In genomic region chr17:12665263-12666210, GRCh38 we compare ENCODE assay signal across 9 cellular contexts. TPM values are rescaled to one million over a fixed set of nuclear protein-coding genes. Genes with fewer than 3 reads are reported as not detected.
DNase-seq lines count a peak whose midpoint lies in the region; ATAC-seq, FAIRE-seq and TF ChIP-seq lines count a peak whose summit lies in the region.
"Had no signal": no experiment of that assay in that cellular context is flagged by ENCODE, and none has a peak within 500 bp of the region (broad histone marks: within the 10 kb centered on the region; RNA-seq: fewer than 3 reads in every experiment).

MYOCD (plus strand) TSS chr17:12665890; CDS start chr17:12666189, 299 bp downstream.

- no peak for FAIRE-seq in HepG2 (lab: Jason Lieb, UNC)

- TF ChIP-seq CTCF in HepG2 (CRISPR knock-in tag; IDR thresholded peaks at IDR 0.05) = no peak
- no peak for TF ChIP-seq CTCF in upper lobe of left lung (IDR thresholded peaks at IDR 0.05)

- intact Hi-C loops in HepG2 (cut with micrococcal nuclease; ENCODE audit: unreplicated experiment) = loop anchor here (5.0 kb wide), 1 partner anchor 483 kb away; no protein-coding TSS in a partner anchor

- no peak for TF ChIP-seq RAD21 in HepG2 (CRISPR knock-in tag; IDR thresholded peaks at IDR 0.05)

- POLR2A ChIA-PET in HepG2 (lab: Yijun Ruan, JAX) = no interaction called here

- in situ Hi-C loops in HepG2 (cut with HindIII; ENCODE audit: extremely low pct_ligation_motif_present, low pct_unique_long_range_greater_than_20kb) = loop anchor here (5.0 kb wide), 2 partner anchors 408 to 483 kb away; no protein-coding TSS in a partner anchor

- no peaks in the 10 kb centered on the region for H4K20me1 ChIP-seq in HepG2 (ENCODE audit: insufficient read depth, low read length)

- H2AFZ ChIP-seq in HepG2 (ENCODE audit: low read length) = no peak within 1 kb of the TSS

- ATAC-seq in HepG2 (no peak), upper lobe of left lung (ENCODE audit: low FRiP score in 2 of 2) (peak in 1 of 2 donors; percentile 74), HG02610 (IDR thresholded peaks at IDR 0.05; ENCODE audit: unreplicated experiment) (no peak)

- no peak for TF ChIP-seq POLR2A in HepG2 (IDR thresholded peaks at IDR 0.05; ENCODE audit: insufficient read depth in 1 of 2, low read depth in 2 of 2, low read length in 2 of 2)
- no peak for TF ChIP-seq POLR2A in upper lobe of left lung (IDR thresholded peaks at IDR 0.05)

- no TSS peak for BruUV-seq in HepG2 (replicated peaks; lab: Mats Ljungman, UMichigan)

- no peaks in the 10 kb centered on the region for H3K9me3 ChIP-seq in HepG2 (ENCODE audit: low read length)
- no peaks in the 10 kb centered on the region for H3K9me3 ChIP-seq in upper lobe of left lung

- TF ChIP-seq EP300 in HepG2 (IDR thresholded peaks at IDR 0.05; ENCODE audit: low read depth in 2 of 2, low read length in 2 of 2) (no peak), HepG2 (CRISPR knock-in tag; IDR thresholded peaks at IDR 0.05; ENCODE audit: borderline replicate concordance) (no peak), upper lobe of left lung (IDR thresholded peaks at IDR 0.05) (no peak)

- peak within 1 kb of the TSS; percentile 71 for H3K27ac ChIP-seq in cingulate gyrus (ENCODE audit: low read depth, low read length)
- no peak within 1 kb of the TSS for H3K27ac ChIP-seq in HepG2 (ENCODE audit: extremely low read length, insufficient read depth, low read length)
- H3K27ac ChIP-seq in upper lobe of left lung = peak within 1 kb of the TSS in 2 of 4 donors; percentile 3 to 52

- H3K4me1 ChIP-seq in HepG2 (ENCODE audit: insufficient read depth, low read length) (no peaks in the 10 kb centered on the region), upper lobe of left lung (peaks cover 11 to 12% (median 12%) of the 10 kb centered on the region in 4 donors)

- no peaks in the 10 kb centered on the region for H3K79me2 ChIP-seq in HepG2 (ENCODE audit: insufficient read depth, low read length)

- H3K4me3 ChIP-seq in HepG2 (replicated peaks in 1 of 3; ENCODE audit: insufficient read depth in 1 of 3, low read depth in 2 of 3, low read length in 3 of 3) (no peak within 1 kb of the TSS), upper lobe of left lung (peak within 1 kb of the TSS in 3 of 4 donors; percentile 34 to 47 (median 47))

- peaks cover 0 to 41% of the 10 kb centered on the region in 2 experiments; a peak in 4 of 5 replicates for H3K27me3 ChIP-seq in HepG2 (ENCODE audit: control insufficient read depth in 1 of 2, insufficient read depth in 2 of 2, low read length in 2 of 2)
- peaks cover 0 to 22% (median 12%) of the 10 kb centered on the region in 4 donors for H3K27me3 ChIP-seq in upper lobe of left lung

- 27% methylated on average over 23 of the region's 78 CpGs for WGBS in HepG2 (ENCODE audit: low lambda C conversion rate)
- WGBS in upper lobe of left lung, 2 donors = 3% methylated on average over 22 to 65 of the region's 78 CpGs

- peak; percentile 25 for DNase-seq in NCI-H345 (lab: John Stamatoyannopoulos, UW)
- DNase-seq in NCI-H345 treated with DMSO at 0.1 percent for 48 hours (lab: John Stamatoyannopoulos, UW; ENCODE audit: unreplicated experiment) = no peak
- DNase-seq in HepG2 (ENCODE audit: low spot score) = no peak
- peak in 1 of 2 donors; percentile 86 for DNase-seq in upper lobe of left lung
- no peak for DNase-seq in cerebellum (ENCODE audit: low spot score)
- no peak for DNase-seq in DMS79 treated with DMSO at 0.1 percent for 48 hours (lab: John Stamatoyannopoulos, UW)
- DNase-seq: NCI-H1694 treated with DMSO at 0.1 percent for 48 hours had no signal

- no peaks in the 10 kb centered on the region for H3K36me3 ChIP-seq in HepG2 (replicated peaks in 1 of 2; ENCODE audit: control insufficient read depth in 1 of 2, insufficient read depth in 2 of 2, low read length in 2 of 2)
- H3K36me3 ChIP-seq in upper lobe of left lung = no peaks in the 10 kb centered on the region

- H3K4me2 ChIP-seq in HepG2 (ENCODE audit: low read depth, low read length) = no peak within 1 kb of the TSS

- no peak within 1 kb of the TSS for H3K9ac ChIP-seq in HepG2 (ENCODE audit: insufficient read depth, low read depth, low read length)

- CTCF ChIA-PET in HepG2 (lab: Yijun Ruan, JAX; ENCODE audit: low intra/inter-chr PET ratio, low total read pairs) = no interaction called here

TF ChIP-seq in HepG2, 621 proteins besides CTCF, POLR2A, EP300 and RAD21:
- TF ChIP-seq SMAD3 (CRISPR knock-in tag; IDR thresholded peaks at IDR 0.05) = no peak
- no peak for TF ChIP-seq SOX6 (IDR thresholded peaks at IDR 0.05)
- no peak for TF ChIP-seq SOX6 (CRISPR knock-in tag; IDR thresholded peaks at IDR 0.05)
- peak; percentile 84 for TF ChIP-seq EZH2 (conservative IDR thresholded peaks at IDR 0.05; ENCODE audit: low read depth, low read length)
- TF ChIP-seq XBP1 (CRISPR knock-in tag; IDR thresholded peaks at IDR 0.05) = no peak
TF ChIP-seq in HepG2: peak in this region for 1.

RNA-seq across cellular contexts. Expression of gene MYOCD, which starts in this region (rescaled TPM):
- total RNA-seq in HepG2 (2016; rRNA removed; fragmentation: Illumina TruSeq; extraction: Trizol) (not detected in 2 replicates), upper lobe of left lung (1 to 10 TPM in 4 of 6 donors, under 1 TPM in 2; 0.89 to 5.2 (median 1.6) TPM), cerebellum (0.27 TPM)
- not detected in 2 replicates for total RNA-seq in HepG2 (2016; cell fraction: cytosol; rRNA removed; fragmentation: Illumina TruSeq; extraction: Trizol; ENCODE audit: low read depth)
- total RNA-seq in HepG2 (2016; cell fraction: insoluble cytoplasmic fraction; rRNA removed; fragmentation: Illumina TruSeq; extraction: Trizol) = not detected in 2 replicates
- total RNA-seq in HepG2 (2016; cell fraction: membrane; rRNA removed; fragmentation: Illumina TruSeq; extraction: Trizol) = not detected in 2 replicates
- total RNA-seq in HepG2 (2016; cell fraction: nucleus; rRNA removed; fragmentation: Illumina TruSeq; extraction: Trizol) = not detected in 2 replicates
- not detected in 2 replicates for polyA plus RNA-seq in HepG2 (2011; rRNA removed)
- not detected in 2 replicates for polyA plus RNA-seq in HepG2 (2011; cell fraction: cytosol; rRNA removed)
- polyA plus RNA-seq in HepG2 (2011; cell fraction: nucleus; rRNA removed) = not detected in 2 replicates
- not detected in 2 replicates for polyA plus RNA-seq in HepG2 (2012)
- polyA plus RNA-seq in HepG2 (2016; cell fraction: cytosol; fragmentation: Illumina TruSeq; extraction: Trizol; ENCODE audit: low read depth) = not detected in 2 replicates
- polyA plus RNA-seq in HepG2 (2016; cell fraction: insoluble cytoplasmic fraction; fragmentation: Illumina TruSeq; extraction: Trizol; ENCODE audit: low read depth) = not detected in 2 replicates
- polyA plus RNA-seq in HepG2 (2016; cell fraction: membrane; fragmentation: Illumina TruSeq; extraction: Trizol; ENCODE audit: low read depth) = not detected in 2 replicates
- not detected in 2 replicates for polyA plus RNA-seq in HepG2 (2016; cell fraction: nucleus; fragmentation: Illumina TruSeq; extraction: Trizol; ENCODE audit: insufficient read depth, low read depth)
- not detected in 2 replicates for polyA minus RNA-seq in HepG2 (2011; rRNA and poly(A)+ RNA removed; ENCODE audit: low replicate concordance)
- polyA minus RNA-seq in HepG2 (2011; cell fraction: cytosol; rRNA and poly(A)+ RNA removed) = not detected in 2 replicates
- not detected in 2 replicates for polyA minus RNA-seq in HepG2 (2011; cell fraction: nucleus; rRNA and poly(A)+ RNA removed)

Comparison
In these comparisons a context has a peak if more than half of its experiments do, and no peak if none do; other contexts are left out.
1. H3K4me3 ChIP-seq: peak in upper lobe of left lung (3 of 4); none in HepG2 (0 of 3).